In genomic region chr13:112452380-112453206, GRCh38 we compare ENCODE assay signal across 1 cellular context.
TF ChIP-seq lines count a peak whose summit lies in the region.

No MANE protein-coding gene starts in this region.

TF ChIP-seq in GM23338, 12 proteins besides CTCF, POLR2A, EP300 and RAD21 (continued from another document):
- no peak for TF ChIP-seq ETS1 (IDR thresholded peaks at IDR 0.05)
- TF ChIP-seq EZH2 (IDR thresholded peaks at IDR 0.05; ENCODE audit: low read depth, unreplicated experiment) = no peak
- no peak for TF ChIP-seq ZNF331 (CRISPR knock-in tag; IDR thresholded peaks at IDR 0.05; ENCODE audit: low read depth)
- TF ChIP-seq ZNF114 (CRISPR knock-in tag; IDR thresholded peaks at IDR 0.05) = no peak
TF ChIP-seq in GM23338: peak in this region for 0.
